ENCODE assay signal across 12 cellular contexts in genomic region chr1:13782634-13782995, GRCh38.
A peak's percentile ranks its signal among the peaks of the same experiment; 100 is the strongest.
DNase-seq lines count a peak whose midpoint lies in the region; ATAC-seq and TF ChIP-seq lines count a peak whose summit lies in the region.
"Had no signal": no experiment of that assay in that cellular context is flagged by ENCODE, and none has a peak within 500 bp of the region (broad histone marks: within the 10 kb centered on the region; RNA-seq: fewer than 3 reads in every experiment).

No MANE protein-coding gene starts in this region.

- 41% methylated on average over 9 of the region's 9 CpGs for WGBS in GM23248 (ENCODE audit: low coverage in 1 of 2, low lambda C conversion rate in 2 of 2, missing lambda C conversion rate in 2 of 2), 2 experiments

- H3K36me3 ChIP-seq in GM23248 (ENCODE audit: low read depth) (peaks cover 34% of the 10 kb centered on the region), adipocyte (ENCODE audit: control insufficient read depth, insufficient read depth, low read length, severe bottlenecking) (peaks cover 57% of the 10 kb centered on the region), left lung (peaks cover 0 to 79% of the 10 kb centered on the region in 2 donors), Caco-2 (ENCODE audit: control insufficient read depth, insufficient read depth, low read length) (no peaks in the 10 kb centered on the region)

- no peaks in the 10 kb centered on the region for H3K9me2 ChIP-seq in GM23248 (ENCODE audit: insufficient read depth)

- TF ChIP-seq CTCF in left lung (IDR thresholded peaks at IDR 0.05) = no peak
- TF ChIP-seq CTCF in Caco-2 (IDR thresholded peaks at IDR 0.05; ENCODE audit: insufficient read depth in 1 of 2, low read depth in 1 of 2, low read length in 1 of 2, severe bottlenecking in 1 of 2, unreplicated experiment in 1 of 2) = no peak

- H3K4me1 Mint-ChIP-seq in stimulated activated effector memory CD8-positive, alpha-beta T cell treated with anti-CD3 and anti-CD28 coated beads, Interleukin-12 subunit alpha, Interleukin-12 subunit beta, amount 100 ng/mL, for 72 hours = peaks cover 39% of the 10 kb centered on the region
- H3K4me1 Mint-ChIP-seq in Caco-2 (ENCODE audit: low read depth, unreplicated experiment) = peaks cover 4% of the 10 kb centered on the region

- peak overlapping the region; percentile 52 for H3K27ac ChIP-seq in GM23248
- H3K27ac ChIP-seq in left lung = peak overlapping the region; percentile 47 to 61

- CTCF ChIA-PET in Caco-2 (lab: Charles Lee) = interaction anchor here (0.7 kb wide), 1 partner anchor 325 kb away, joined by 6 read pairs; no protein-coding TSS in a partner anchor

- no peaks in the 10 kb centered on the region for H3K9me3 ChIP-seq in GM23248 (ENCODE audit: low read depth)
- no peaks in the 10 kb centered on the region for H3K9me3 ChIP-seq in adipocyte (ENCODE audit: control insufficient read depth, low read length)
- H3K9me3 ChIP-seq in left lung = no peaks in the 10 kb centered on the region
- H3K9me3 ChIP-seq in Caco-2 = no peaks in the 10 kb centered on the region
- H3K9me3 ChIP-seq: Peyer's patch had no signal

- H3F3A ChIP-seq in GM23248 (ENCODE audit: insufficient read depth) = peaks cover 62% of the 10 kb centered on the region

- peaks cover 89% of the 10 kb centered on the region for H3K79me2 ChIP-seq in GM23248 (ENCODE audit: insufficient read depth)

- no TSS peak for BruUV-seq in Caco-2 (replicated peaks; lab: Mats Ljungman, UMichigan)

- no peaks in the 10 kb centered on the region for H3K9me3 Mint-ChIP-seq in stimulated activated effector memory CD8-positive, alpha-beta T cell treated with anti-CD3 and anti-CD28 coated beads, Interleukin-12 subunit alpha, Interleukin-12 subunit beta, amount 100 ng/mL, for 72 hours
- no peaks in the 10 kb centered on the region for H3K9me3 Mint-ChIP-seq in Caco-2 (ENCODE audit: unreplicated experiment)

- H3K27me3 Mint-ChIP-seq in Caco-2 (ENCODE audit: insufficient read depth, unreplicated experiment) = no peaks in the 10 kb centered on the region

- peak; percentile 14 for DNase-seq in GM23248
- no peak for DNase-seq in adipocyte (ENCODE audit: low read depth)
- DNase-seq in left lung = no peak
- no peak for DNase-seq in stimulated activated effector memory CD8-positive, alpha-beta T cell treated with anti-CD3 and anti-CD28 coated beads, Interleukin-12 subunit alpha, Interleukin-12 subunit beta, amount 100 ng/mL, for 72 hours (ENCODE audit: low spot score in 2 of 2)
- DNase-seq in Caco-2 = no peak
- no peak for DNase-seq in NCI-H69 (lab: John Stamatoyannopoulos, UW)
- DNase-seq: activated CD4-positive, alpha-beta T cell treated with anti-CD3 and anti-CD28 coated beads for 4 hours; NCI-H1105; NCI-H446 treated with DMSO at 0.1 percent for 48 hours; retina had no signal

- H2AFZ ChIP-seq in GM23248 = peak overlapping the region; percentile 23; the same call in 1 of the 2 replicates

- peaks cover 21% of the 10 kb centered on the region for H3K36me3 Mint-ChIP-seq in stimulated activated effector memory CD8-positive, alpha-beta T cell treated with anti-CD3 and anti-CD28 coated beads, Interleukin-12 subunit alpha, Interleukin-12 subunit beta, amount 100 ng/mL, for 72 hours
- H3K36me3 Mint-ChIP-seq in Caco-2 (ENCODE audit: insufficient read depth, unreplicated experiment) = peaks cover 50% of the 10 kb centered on the region

- peak overlapping the region; percentile 52 for H3K9ac ChIP-seq in GM23248
- peak overlapping the region; percentile 84 for H3K9ac ChIP-seq in adipocyte (ENCODE audit: low read length)

- H3K4me2 ChIP-seq in GM23248 (ENCODE audit: unreplicated experiment) = peak overlapping the region; percentile 61

- intact Hi-C loops in left lung (cut with DNase I) (no loop called here), Caco-2 (cut with micrococcal nuclease; ENCODE audit: unreplicated experiment) (no loop called here)

- H3K4me3 ChIP-seq in GM23248 (peak overlapping the region; percentile 56), adipocyte (ENCODE audit: low read length) (peak overlapping the region; percentile 77), left lung (peak overlapping the region in 1 of 2 donors; percentile 8), Caco-2 (ENCODE audit: low read depth, low read length) (no peak overlapping the region)
- H3K4me3 ChIP-seq: Peyer's patch had no signal

- ATAC-seq in left lung (peak; percentile 38), HG03159 (IDR thresholded peaks at IDR 0.05; ENCODE audit: unreplicated experiment) (no peak)
- no peak for ATAC-seq in stimulated activated effector memory CD8-positive, alpha-beta T cell treated with anti-CD3 and anti-CD28 coated beads, Interleukin-12 subunit alpha, Interleukin-12 subunit beta, amount 100 ng/mL, for 72 hours

- peak overlapping the region; percentile 80 for H3K27ac Mint-ChIP-seq in stimulated activated effector memory CD8-positive, alpha-beta T cell treated with anti-CD3 and anti-CD28 coated beads, Interleukin-12 subunit alpha, Interleukin-12 subunit beta, amount 100 ng/mL, for 72 hours
- no peak overlapping the region for H3K27ac Mint-ChIP-seq in Caco-2 (ENCODE audit: unreplicated experiment)

- H3K4me1 ChIP-seq in GM23248 (ENCODE audit: insufficient read depth) (peaks cover 51% of the 10 kb centered on the region), adipocyte (ENCODE audit: control insufficient read depth, insufficient read depth, low read length) (peaks cover 53% of the 10 kb centered on the region), left lung (peaks cover 0 to 37% of the 10 kb centered on the region in 2 donors), Caco-2 (no peaks in the 10 kb centered on the region)
- H3K4me1 ChIP-seq: Peyer's patch had no signal

- POLR2A ChIA-PET in Caco-2 (lab: Charles Lee) = no interaction called here

- peaks cover 7% of the 10 kb centered on the region; the same call in 1 of the 2 replicates for H4K20me1 ChIP-seq in GM23248 (ENCODE audit: insufficient read depth)

- H3K27me3 ChIP-seq in GM23248 (replicated peaks; ENCODE audit: insufficient read depth) = no peaks in the 10 kb centered on the region
- no peaks in the 10 kb centered on the region for H3K27me3 ChIP-seq in adipocyte (replicated peaks; ENCODE audit: control insufficient read depth, insufficient read depth, low read length)
- no peaks in the 10 kb centered on the region for H3K27me3 ChIP-seq in left lung
- H3K27me3 ChIP-seq in Caco-2 (replicated peaks; ENCODE audit: control insufficient read depth, insufficient read depth, low read length) = no peaks in the 10 kb centered on the region
- H3K27me3 ChIP-seq: Peyer's patch had no signal

- in situ Hi-C loops in GM23248 (cut with MboI) = no loop called here

- H3K4me3 Mint-ChIP-seq in stimulated activated effector memory CD8-positive, alpha-beta T cell treated with anti-CD3 and anti-CD28 coated beads, Interleukin-12 subunit alpha, Interleukin-12 subunit beta, amount 100 ng/mL, for 72 hours = no peak overlapping the region
- H3K4me3 Mint-ChIP-seq in Caco-2 (ENCODE audit: unreplicated experiment) = no peak overlapping the region
